ENCODE assay signal across 10 cellular contexts in the genomic region with DNA sequence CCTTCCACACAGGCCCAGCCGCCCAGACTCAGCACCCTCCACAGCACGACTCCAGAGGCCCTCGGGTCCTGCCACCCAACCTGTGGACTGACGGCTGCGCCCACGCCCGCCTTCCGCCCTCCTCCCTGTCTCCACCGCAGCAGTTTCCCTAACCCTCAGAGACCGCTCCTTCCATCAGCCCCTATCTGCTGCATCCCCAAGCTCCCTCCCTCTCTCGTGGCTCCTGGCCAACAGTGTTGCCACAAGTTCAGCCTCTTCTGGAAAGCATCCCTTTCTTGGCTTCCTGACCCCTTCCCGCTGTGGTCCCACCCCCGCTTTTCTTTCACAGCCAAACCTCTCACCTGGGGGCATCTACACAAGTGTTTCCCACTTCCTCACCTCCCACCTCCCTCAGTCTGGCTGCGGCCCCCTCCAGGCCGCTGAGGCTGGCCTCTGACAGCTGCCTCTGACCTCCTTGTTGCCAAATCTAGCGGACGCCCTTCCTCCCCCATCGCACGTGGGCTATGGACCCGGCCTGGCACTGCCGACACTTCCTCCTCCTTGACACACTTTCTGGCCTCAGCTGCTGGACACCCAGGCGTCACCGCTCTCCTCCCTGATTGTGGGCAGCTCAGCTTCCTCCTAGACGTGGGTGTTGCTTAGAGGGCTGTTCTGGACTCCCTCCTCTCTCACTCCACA.
DNase-seq lines count a peak whose midpoint lies in the region; ATAC-seq and TF ChIP-seq lines count a peak whose summit lies in the region.
"Had no signal": no experiment of that assay in that cellular context is flagged by ENCODE, and none has a peak within 500 bp of the region (broad histone marks: within the 10 kb centered on the region; RNA-seq: fewer than 3 reads in every experiment).

No MANE protein-coding gene starts in this region.

- H3K4me3 ChIP-seq in BE2C (ENCODE audit: low read depth, low read length) = no peak overlapping the region
- no peak overlapping the region for H3K4me3 ChIP-seq in NB4 (ENCODE audit: low read depth, low read length)
- no peak overlapping the region for H3K4me3 ChIP-seq in coronary artery
- H3K4me3 ChIP-seq: cardiac muscle cell, thyroid gland had no signal

- peak; percentile 52 for DNase-seq in BE2C
- peak; percentile 96 for DNase-seq in NB4 (ENCODE audit: low read depth)
- peak; percentile 86 for DNase-seq in coronary artery (ENCODE audit: low spot score)
- peak; percentile 74 for DNase-seq in natural killer cell treated with Interleukin-12 subunit alpha and Interleukin-12 subunit beta and Interleukin-15 and Interleukin-18, amount 100 ng/mL, for 72 hours (ENCODE audit: low spot score)
- no peak for DNase-seq in NCI-H1694 treated with DMSO at 0.1 percent for 48 hours (lab: John Stamatoyannopoulos, UW)
- DNase-seq in cortex of kidney (lab: John Stamatoyannopoulos, UW) = no peak
- no peak for DNase-seq in activated gamma-delta T cell (lab: John Stamatoyannopoulos, UW)

- H3K27ac Mint-ChIP-seq in natural killer cell treated with Interleukin-12 subunit alpha and Interleukin-12 subunit beta and Interleukin-15 and Interleukin-18, amount 100 ng/mL, for 72 hours = peak overlapping the region; percentile 3 to 23

- no peaks in the 10 kb centered on the region for H3K9me3 ChIP-seq in BE2C
- H3K9me3 ChIP-seq: thyroid gland had no signal

- peak overlapping the region in 1 of 2 donors; percentile 68 for H3K27ac ChIP-seq in coronary artery
- H3K27ac ChIP-seq: cardiac muscle cell, thyroid gland had no signal

- H3K9me3 Mint-ChIP-seq in natural killer cell treated with Interleukin-12 subunit alpha and Interleukin-12 subunit beta and Interleukin-15 and Interleukin-18, amount 100 ng/mL, for 72 hours = no peaks in the 10 kb centered on the region

- no peaks in the 10 kb centered on the region for H3K36me3 ChIP-seq in BE2C
- H3K36me3 ChIP-seq: cardiac muscle cell, thyroid gland had no signal

- H3K27me3 Mint-ChIP-seq in natural killer cell treated with Interleukin-12 subunit alpha and Interleukin-12 subunit beta and Interleukin-15 and Interleukin-18, amount 100 ng/mL, for 72 hours = peaks cover 27 to 34% of the 10 kb centered on the region in 2 donors

- TF ChIP-seq CTCF in BE2C (IDR thresholded peaks at IDR 0.05; ENCODE audit: low read depth, low read length) (no peak), NB4 (IDR thresholded peaks at IDR 0.05; ENCODE audit: low read depth, low read length) (no peak), coronary artery (IDR thresholded peaks at IDR 0.05) (no peak)

- TF ChIP-seq POLR2A in NB4 (IDR thresholded peaks at IDR 0.05; ENCODE audit: extremely low read depth, insufficient read length) = no peak

- no peaks in the 10 kb centered on the region for H3K27me3 ChIP-seq in BE2C
- H3K27me3 ChIP-seq: thyroid gland had no signal

- peak; percentile 79 to 89 for ATAC-seq in natural killer cell treated with Interleukin-12 subunit alpha and Interleukin-12 subunit beta and Interleukin-15 and Interleukin-18, amount 100 ng/mL, for 72 hours
- ATAC-seq in GM19395 (IDR thresholded peaks at IDR 0.05; ENCODE audit: unreplicated experiment) = no peak

- H3K4me3 Mint-ChIP-seq in natural killer cell treated with Interleukin-12 subunit alpha and Interleukin-12 subunit beta and Interleukin-15 and Interleukin-18, amount 100 ng/mL, for 72 hours = peak overlapping the region; percentile 79

- peaks cover 74% of the 10 kb centered on the region for H3K4me1 ChIP-seq in BE2C

- H3K4me1 Mint-ChIP-seq in natural killer cell treated with Interleukin-12 subunit alpha and Interleukin-12 subunit beta and Interleukin-15 and Interleukin-18, amount 100 ng/mL, for 72 hours (ENCODE audit: low read depth in 2 of 2) = peaks cover 34 to 39% of the 10 kb centered on the region in 2 donors

- H3K36me3 Mint-ChIP-seq in natural killer cell treated with Interleukin-12 subunit alpha and Interleukin-12 subunit beta and Interleukin-15 and Interleukin-18, amount 100 ng/mL, for 72 hours = no peaks in the 10 kb centered on the region

Comparison
In these comparisons a context has a peak if more than half of its experiments do, and no peak if none do; other contexts are left out.
1. DNase-seq: peak in BE2C (single experiment), NB4 (single experiment), coronary artery (single experiment) and natural killer cell treated with Interleukin-12 subunit alpha and Interleukin-12 subunit beta and Interleukin-15 and Interleukin-18, amount 100 ng/mL, for 72 hours (single experiment); none in NCI-H1694 treated with DMSO at 0.1 percent for 48 hours (single experiment), cortex of kidney (single experiment) and activated gamma-delta T cell (single experiment).